ENCODE assay signal across 9 cellular contexts in genomic region chr3:185656321-185656840, GRCh38.
DNase-seq lines count a peak whose midpoint lies in the region; ATAC-seq and TF ChIP-seq lines count a peak whose summit lies in the region.
"Had no signal": no experiment of that assay in that cellular context is flagged by ENCODE, and none has a peak within 500 bp of the region (broad histone marks: within the 10 kb centered on the region; RNA-seq: fewer than 3 reads in every experiment).

No MANE protein-coding gene starts in this region.

- peaks cover 8% of the 10 kb centered on the region for H3K4me1 Mint-ChIP-seq in brain

- peaks cover 0 to 46% of the 10 kb centered on the region in 2 donors for H3K4me1 ChIP-seq in right atrium auricular region
- H3K4me1 ChIP-seq in gastrocnemius medialis, result no peaks in the 10 kb centered on the region

- peaks cover 3% of the 10 kb centered on the region for H3K27me3 Mint-ChIP-seq in brain

- H3K27ac ChIP-seq in right atrium auricular region (peak overlapping the region; percentile 80 to 87), gastrocnemius medialis (peak overlapping the region; percentile 59 to 77 (median 61))

- DNase-seq in ELR (ENCODE audit: low read depth), result peak; percentile 98
- DNase-seq in right atrium auricular region (ENCODE audit: low spot score), result peak; percentile 87
- DNase-seq in gastrocnemius medialis, result peak; percentile 14 to 65
- no peak for DNase-seq in NCI-H82 treated with DMSO at 0.1 percent for 48 hours (lab: John Stamatoyannopoulos, UW; ENCODE audit: unreplicated experiment)
- no peak for DNase-seq in NOMO-1 (lab: John Stamatoyannopoulos, UW; ENCODE audit: unreplicated experiment in 2 of 2)
- DNase-seq: effector CD8-positive, alpha-beta T cell had no signal

- TF ChIP-seq CTCF in brain (conservative IDR thresholded peaks at IDR 0.05) (no peak), right atrium auricular region (IDR thresholded peaks at IDR 0.05) (no peak), gastrocnemius medialis (IDR thresholded peaks at IDR 0.05 in 4 of 5, conservative IDR thresholded peaks at IDR 0.05 in 1 of 5) (no peak)

- no peak overlapping the region for H3K4me3 Mint-ChIP-seq in brain

- in situ Hi-C loops in gastrocnemius medialis (cut with MboI; ENCODE audit: low sequenced_read_pairs in 4 of 4), result no loop called here

- H3K27me3 ChIP-seq in right atrium auricular region (no peaks in the 10 kb centered on the region), gastrocnemius medialis (no peaks in the 10 kb centered on the region)

- H3K9me3 ChIP-seq in right atrium auricular region (no peaks in the 10 kb centered on the region), gastrocnemius medialis (no peaks in the 10 kb centered on the region)

- no peaks in the 10 kb centered on the region for H3K9me3 Mint-ChIP-seq in brain

- peak overlapping the region in 3 of 5 experiments; percentile 20 to 83 (median 35) for H3K27ac Mint-ChIP-seq in brain

- no peaks in the 10 kb centered on the region for H3K36me3 ChIP-seq in right atrium auricular region
- H3K36me3 ChIP-seq in gastrocnemius medialis, result no peaks in the 10 kb centered on the region

- intact Hi-C loops in gastrocnemius medialis (cut with DNase I; ENCODE audit: low total_unique reads), result no loop called here

- H3K4me3 ChIP-seq in right atrium auricular region, result no peak overlapping the region
- H3K4me3 ChIP-seq in gastrocnemius medialis, result no peak overlapping the region

- TF ChIP-seq POLR2A in gastrocnemius medialis (IDR thresholded peaks at IDR 0.05), result peak in 1 of 2 donors; percentile 11

- peak; percentile 70 to 75 for ATAC-seq in gastrocnemius medialis
- no peak for ATAC-seq in GM18867 (IDR thresholded peaks at IDR 0.05; ENCODE audit: unreplicated experiment)
- ATAC-seq in HG03175 (IDR thresholded peaks at IDR 0.05; ENCODE audit: unreplicated experiment), result no peak

- peaks cover 64% of the 10 kb centered on the region for H3K36me3 Mint-ChIP-seq in brain

Comparison
In these comparisons a context has a peak if more than half of its experiments do, and no peak if none do; other contexts are left out.
1. DNase-seq: peak in ELR (single experiment), right atrium auricular region (single experiment) and gastrocnemius medialis (2 of 2); none in NCI-H82 treated with DMSO at 0.1 percent for 48 hours (single experiment) and NOMO-1 (0 of 2).
2. ATAC-seq: peak in gastrocnemius medialis (2 of 2); none in GM18867 (single experiment) and HG03175 (single experiment).